Comparison of ENCODE assay signal across 20 cellular contexts in the genomic region with DNA sequence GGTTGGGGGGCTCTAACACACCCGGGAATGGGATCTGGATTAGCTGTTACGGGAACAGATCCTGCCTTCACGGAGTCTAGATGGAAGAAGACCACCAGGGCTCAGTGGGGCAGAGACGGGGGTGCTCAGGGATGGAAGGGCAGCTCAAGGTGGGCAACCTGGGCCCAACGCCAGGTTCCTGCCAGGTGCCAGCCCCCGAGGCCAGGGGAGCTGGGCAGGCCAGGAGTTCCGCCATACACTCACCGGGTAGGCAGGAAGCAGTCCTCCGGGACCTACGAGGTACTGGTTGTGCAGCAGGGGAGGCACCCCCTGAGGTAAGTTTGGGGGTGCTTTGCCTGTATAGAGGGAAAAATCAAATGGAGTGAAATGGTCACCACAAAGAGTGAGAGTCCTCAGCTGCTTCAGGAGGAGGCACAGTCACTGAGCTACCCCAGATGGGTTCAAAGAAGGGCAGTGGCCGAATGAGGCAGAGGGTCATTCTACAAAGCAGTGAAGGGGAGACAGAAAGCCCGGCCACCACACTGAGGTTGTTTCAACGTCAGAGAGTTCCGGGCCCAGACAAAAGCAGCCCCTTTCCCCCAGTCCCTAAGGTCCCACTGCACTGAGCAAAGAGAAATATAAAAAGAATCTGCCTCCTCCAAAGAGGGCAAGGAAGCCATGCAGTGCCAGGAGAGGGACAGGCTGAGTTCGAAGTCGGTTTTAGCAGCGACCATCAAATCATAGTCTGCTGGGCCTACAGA.
"Had no signal": no experiment of that assay in that cellular context is flagged by ENCODE, and none has a peak within 500 bp of the region (broad histone marks: within the 10 kb centered on the region; RNA-seq: fewer than 3 reads in every experiment).

No MANE protein-coding gene starts in this region.

- H3K9me3 ChIP-seq: psoas muscle, spleen, upper lobe of right lung had no signal

- H3K9me3 Mint-ChIP-seq: activated naive CD8-positive, alpha-beta T cell treated with anti-CD3 and anti-CD28 coated beads, Interleukin-2, amount 50 U/mL, for 24 hours; mesothelial cell of epicardium; naive B cell; stimulated activated naive B cell treated with anti-CD40 and anti-IgM and Interleukin-4, amounts not matched to agents 10 μg/mL and 1 μg/mL and 100 μg/mL, for 72 hours; T-helper 1 cell treated with Interleukin-12 subunit alpha and Interleukin-12 subunit beta and Interleukin-4 antibody, amounts not matched to agents 30 μg/mL and 1 μg/mL, for 36 hours had no signal

- H3K4me1 ChIP-seq: spleen had no signal

- H3K27ac ChIP-seq: coronary artery, psoas muscle, spleen, upper lobe of right lung had no signal

- H3K27ac Mint-ChIP-seq: activated CD8-positive, alpha-beta memory T cell treated with anti-CD3 and anti-CD28 coated beads, Interleukin-2, amount 10 ng/mL, durations not matched to agents 7 days and 5 days; activated naive CD8-positive, alpha-beta T cell treated with anti-CD3 and anti-CD28 coated beads, Interleukin-2, amount 50 U/mL, for 24 hours; mesothelial cell of epicardium; stimulated activated naive B cell treated with anti-CD40 and anti-IgM and Interleukin-4, amounts not matched to agents 10 μg/mL and 1 μg/mL and 100 μg/mL, for 72 hours; T-helper 1 cell treated with Interleukin-12 subunit alpha and Interleukin-12 subunit beta and Interleukin-4 antibody, amounts not matched to agents 30 μg/mL and 1 μg/mL, for 36 hours had no signal

- ATAC-seq: activated CD8-positive, alpha-beta memory T cell treated with anti-CD3 and anti-CD28 coated beads, Interleukin-2, amount 10 ng/mL, durations not matched to agents 7 days and 5 days; psoas muscle; sciatic nerve; stimulated activated naive B cell treated with anti-CD40 and anti-IgM and Interleukin-4, amounts not matched to agents 10 μg/mL and 1 μg/mL and 100 μg/mL, for 72 hours; upper lobe of right lung had no signal

- FAIRE-seq: astrocyte had no signal

- H3K27me3 Mint-ChIP-seq: activated CD8-positive, alpha-beta memory T cell treated with anti-CD3 and anti-CD28 coated beads, Interleukin-2, amount 10 ng/mL, durations not matched to agents 7 days and 5 days; activated naive CD8-positive, alpha-beta T cell treated with anti-CD3 and anti-CD28 coated beads, Interleukin-2, amount 50 U/mL, for 24 hours; naive B cell; stimulated activated naive B cell treated with anti-CD40 and anti-IgM and Interleukin-4, amounts not matched to agents 10 μg/mL and 1 μg/mL and 100 μg/mL, for 72 hours had no signal

- H3K4me1 Mint-ChIP-seq: activated CD8-positive, alpha-beta memory T cell treated with anti-CD3 and anti-CD28 coated beads, Interleukin-2, amount 10 ng/mL, durations not matched to agents 7 days and 5 days; activated naive CD8-positive, alpha-beta T cell treated with anti-CD3 and anti-CD28 coated beads, Interleukin-2, amount 50 U/mL, for 24 hours; mesothelial cell of epicardium; naive B cell had no signal

- H3K4me3 ChIP-seq: coronary artery, psoas muscle, spleen, upper lobe of right lung had no signal

- H3K4me3 Mint-ChIP-seq: activated CD8-positive, alpha-beta memory T cell treated with anti-CD3 and anti-CD28 coated beads, Interleukin-2, amount 10 ng/mL, durations not matched to agents 7 days and 5 days; activated naive CD8-positive, alpha-beta T cell treated with anti-CD3 and anti-CD28 coated beads, Interleukin-2, amount 50 U/mL, for 24 hours; mesothelial cell of epicardium; stimulated activated naive B cell treated with anti-CD40 and anti-IgM and Interleukin-4, amounts not matched to agents 10 μg/mL and 1 μg/mL and 100 μg/mL, for 72 hours; T-helper 1 cell treated with Interleukin-12 subunit alpha and Interleukin-12 subunit beta and Interleukin-4 antibody, amounts not matched to agents 30 μg/mL and 1 μg/mL, for 36 hours had no signal

- DNase-seq: activated CD4-positive, CD25-positive, alpha-beta regulatory T cell; activated CD8-positive, alpha-beta memory T cell treated with anti-CD3 and anti-CD28 coated beads, Interleukin-2, amount 10 ng/mL, durations not matched to agents 7 days and 5 days; activated gamma-delta T cell; activated naive CD8-positive, alpha-beta T cell treated with anti-CD3 and anti-CD28 coated beads, Interleukin-2, amount 50 U/mL, for 24 hours; activated T-cell treated with anti-CD3 and anti-CD28 coated beads, Interleukin-2, amount 50 U/mL, for 48 hours; effector memory CD4-positive, alpha-beta T cell; hippocampal formation; kidney glomerular epithelial cell; naive B cell; nucleus accumbens; psoas muscle; spleen; stimulated activated CD4-positive, alpha-beta T cell treated with anti-CD3 and anti-CD28 coated beads, Interleukin-1b, Interleukin-23, amount 100 ng/mL, for 48 hours; stimulated activated naive B cell treated with anti-CD40 and anti-IgM and Interleukin-4, amounts not matched to agents 10 μg/mL and 1 μg/mL and 100 μg/mL, for 72 hours; upper lobe of right lung had no signal

- H3K27me3 ChIP-seq: spleen, upper lobe of right lung had no signal
